In genomic region chr5:174723315-174723978, GRCh38 we compare ENCODE assay signal across 10 cellular contexts. TPM values are rescaled to one million over a fixed set of nuclear protein-coding genes. Genes with fewer than 3 reads are reported as not detected.
DNase-seq lines count a peak whose midpoint lies in the region; ATAC-seq and TF ChIP-seq lines count a peak whose summit lies in the region.
"Had no signal": no experiment of that assay in that cellular context is flagged by ENCODE, and none has a peak within 500 bp of the region (broad histone marks: within the 10 kb centered on the region; RNA-seq: fewer than 3 reads in every experiment).

No MANE protein-coding gene starts in this region.

- H3K27ac Mint-ChIP-seq in T-helper 17 cell, result no peak overlapping the region

- intact Hi-C loops in sigmoid colon (cut with DNase I), result loop anchor here (10.0 kb wide), 1 partner anchor 149 kb away; no protein-coding TSS in a partner anchor

- no peaks in the 10 kb centered on the region for H3K9me3 ChIP-seq in GM23248 (ENCODE audit: low read depth)
- no peaks in the 10 kb centered on the region for H3K9me3 ChIP-seq in T-helper 17 cell (ENCODE audit: control insufficient read depth, low read length, poor library complexity, severe bottlenecking)
- H3K9me3 ChIP-seq in sigmoid colon, result no peaks in the 10 kb centered on the region
- H3K9me3 ChIP-seq: ascending aorta had no signal

- no peak for ATAC-seq in T-helper 17 cell

- H3K4me1 Mint-ChIP-seq in T-helper 17 cell, result peaks cover 7% of the 10 kb centered on the region

- H3K4me3 ChIP-seq in GM23248, result peak overlapping the region; percentile 73
- peak overlapping the region in 3 of 4 donors; percentile 53 to 60 (median 59) for H3K4me3 ChIP-seq in sigmoid colon

- DNase-seq in GM23248 (no peak), T-helper 17 cell (no peak), foreskin melanocyte (peak; percentile 4), sigmoid colon (peak; percentile 42), UCSD-AML1 (lab: John Stamatoyannopoulos, UW; ENCODE audit: unreplicated experiment) (no peak), SHP77 treated with DMSO at 0.1 percent for 48 hours (lab: John Stamatoyannopoulos, UW) (no peak), NCI-H2171 (lab: John Stamatoyannopoulos, UW) (no peak), GM13977 (ENCODE audit: low spot score) (no peak)

- H2AFZ ChIP-seq in GM23248, result peak overlapping the region; percentile 75

- no peaks in the 10 kb centered on the region for H4K20me1 ChIP-seq in GM23248 (ENCODE audit: insufficient read depth)

- peak overlapping the region; percentile 86 for H3K4me2 ChIP-seq in GM23248 (ENCODE audit: unreplicated experiment)

- no peak for TF ChIP-seq CTCF in sigmoid colon (IDR thresholded peaks at IDR 0.05)
- no peak for TF ChIP-seq CTCF in GM13977 (IDR thresholded peaks at IDR 0.05; ENCODE audit: extremely low read depth, insufficient read depth, missing control alignments)

- H3K4me1 ChIP-seq in GM23248 (ENCODE audit: insufficient read depth) (no peaks in the 10 kb centered on the region), sigmoid colon (peaks cover 0 to 38% (median 31%) of the 10 kb centered on the region in 4 donors)
- H3K4me1 ChIP-seq: ascending aorta had no signal

- H3K4me3 Mint-ChIP-seq in T-helper 17 cell, result peak overlapping the region; percentile 76

- H3K36me3 Mint-ChIP-seq in T-helper 17 cell (ENCODE audit: low read depth), result peaks cover 3% of the 10 kb centered on the region

- H3K9ac ChIP-seq in GM23248, result no peak overlapping the region

- no peaks in the 10 kb centered on the region for H3K9me2 ChIP-seq in GM23248 (ENCODE audit: insufficient read depth)

- H3K27me3 Mint-ChIP-seq in T-helper 17 cell, result peaks cover 86% of the 10 kb centered on the region

- peaks cover 50% of the 10 kb centered on the region for H3K27me3 ChIP-seq in GM23248 (replicated peaks; ENCODE audit: insufficient read depth)
- H3K27me3 ChIP-seq in sigmoid colon, result peaks cover 28 to 91% (median 80%) of the 10 kb centered on the region in 3 donors

- H3K27ac ChIP-seq in GM23248 (no peak overlapping the region), sigmoid colon (peak overlapping the region in 1 of 4 donors; percentile 80)
- H3K27ac ChIP-seq: ascending aorta, HL-60 had no signal

- no peaks in the 10 kb centered on the region; the same call in 1 of the 2 replicates for H3K79me2 ChIP-seq in GM23248 (ENCODE audit: insufficient read depth)

- no peaks in the 10 kb centered on the region for H3F3A ChIP-seq in GM23248 (ENCODE audit: insufficient read depth)

- TF ChIP-seq EP300 in sigmoid colon (IDR thresholded peaks at IDR 0.05), result no peak

- in situ Hi-C loops in GM23248 (cut with MboI) (no loop called here), GM13977 (cut with MboI; ENCODE audit: low pct_unique_long_range_greater_than_20kb, low sequenced_read_pairs, unreplicated experiment) (no loop called here)

- WGBS in GM23248 (ENCODE audit: low coverage in 1 of 2, low lambda C conversion rate in 2 of 2, missing lambda C conversion rate in 2 of 2), 2 experiments, result 18% methylated on average over 23 of the region's 23 CpGs
- 11 to 17% methylated on average over 23 of the region's 23 CpGs for WGBS in sigmoid colon, 2 donors

- H3K36me3 ChIP-seq in GM23248 (ENCODE audit: low read depth) (no peaks in the 10 kb centered on the region), sigmoid colon (no peaks in the 10 kb centered on the region)
- H3K36me3 ChIP-seq: ascending aorta had no signal

- TF ChIP-seq POLR2A in sigmoid colon (IDR thresholded peaks at IDR 0.05), result no peak

RNA-seq across cellular contexts. Expression of gene MSX2, which starts 0.9 kb away (rescaled TPM):
- total RNA-seq in GM23248 (2014; rRNA removed; shearing (Covaris generic)), result 2.4 and 3.0 TPM in 2 replicates
- polyA plus RNA-seq in GM23248 (2016; fragmentation: Nextera tagmentation; extraction: Ambion mirVana) (2.4 and 2.5 TPM in 2 replicates), sigmoid colon (1 to 10 TPM in 1 of 3 donors, under 1 TPM in 1, not detected in 1; 0.16 to 1.2 TPM)
- total RNA-seq in T-helper 17 cell (under 1 TPM in 1 of 2 donors, not detected in 1; 0.12 TPM), sigmoid colon (1 to 10 TPM in 2 of 4 donors, under 1 TPM in 1, not detected in 1; 0.66 to 1.8 (median 1.1) TPM)
- total RNA-seq: ascending aorta had no signal

Comparison
In these comparisons a context has a peak if more than half of its experiments do, and no peak if none do; other contexts are left out.
1. DNase-seq: peak in foreskin melanocyte (single experiment) and sigmoid colon (single experiment); none in GM23248 (single experiment), T-helper 17 cell (0 of 3), UCSD-AML1 (single experiment), SHP77 treated with DMSO at 0.1 percent for 48 hours (single experiment), NCI-H2171 (single experiment) and GM13977 (single experiment).